In the genomic region with DNA sequence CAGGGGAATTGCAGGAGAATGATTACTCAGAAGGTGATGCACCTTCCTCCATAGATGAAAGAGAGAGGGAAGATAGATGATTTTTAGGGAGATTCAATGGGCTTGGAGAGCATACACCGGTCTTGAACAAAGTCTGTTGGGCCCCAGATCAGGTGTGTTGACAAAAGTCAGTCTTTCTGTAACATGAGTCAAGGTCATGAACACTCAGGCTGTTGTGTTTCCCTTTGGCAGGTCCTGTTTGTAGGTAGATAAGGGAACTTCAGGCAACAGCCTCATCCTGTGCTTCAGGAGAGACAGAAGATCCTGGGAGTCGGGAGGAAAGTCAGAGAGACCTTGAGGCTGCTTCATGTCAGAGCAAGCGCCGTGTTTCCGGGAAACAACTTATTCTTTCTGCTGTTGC, we compare ENCODE assay signal across 30 cellular contexts.
"Had no signal": no experiment of that assay in that cellular context is flagged by ENCODE, and none has a peak within 500 bp of the region (broad histone marks: within the 10 kb centered on the region; RNA-seq: fewer than 3 reads in every experiment).

No MANE protein-coding gene starts in this region.

- H3K9ac ChIP-seq: neural progenitor cell had no signal

- H3K36me3 Mint-ChIP-seq: activated CD4-positive, alpha-beta memory T cell treated with anti-CD3 and anti-CD28 coated beads for 36 hours; natural killer cell; neural progenitor cell had no signal

- H3K4me2 ChIP-seq: neural progenitor cell, smooth muscle cell had no signal

- H2AFZ ChIP-seq: neural progenitor cell had no signal

- H3K36me3 ChIP-seq: brain microvascular endothelial cell, esophagus muscularis mucosa, heart left ventricle, left lung, lower lobe of right lung, neural progenitor cell, right atrium auricular region, suprapubic skin, tibial artery had no signal

- FAIRE-seq: astrocyte had no signal

- H3K27ac Mint-ChIP-seq: activated CD4-positive, alpha-beta memory T cell treated with anti-CD3 and anti-CD28 coated beads for 36 hours; activated CD4-positive, alpha-beta T cell treated with anti-CD3 and anti-CD28 coated beads, Interleukin-2, amount 10 ng/mL, durations not matched to agents 24 days and 14 days; activated T-helper 17 cell treated with anti-CD3 and anti-CD28 coated beads, Interleukin-2, amount 50 U/mL, for 72 hours; natural killer cell; neural progenitor cell; stimulated activated naive B cell treated with anti-CD40 and anti-IgM and Interleukin-4, amounts not matched to agents 10 μg/mL and 1 μg/mL and 100 μg/mL, for 72 hours had no signal

- H3K27me3 ChIP-seq: brain microvascular endothelial cell, foreskin keratinocyte, left lung, neural progenitor cell, right atrium auricular region, tibial artery had no signal

- DNase-seq: activated CD4-positive, alpha-beta memory T cell treated with anti-CD3 and anti-CD28 coated beads for 36 hours; activated CD4-positive, alpha-beta T cell treated with anti-CD3 and anti-CD28 coated beads, Interleukin-2, amount 10 ng/mL, durations not matched to agents 24 days and 14 days; activated CD4-positive, CD25-positive, alpha-beta regulatory T cell treated with anti-CD3 and anti-CD28 coated beads, Interleukin-2, amount 50 U/mL, for 72 hours; activated gamma-delta T cell treated with Interleukin-2 at 50 U/mL for 16 hours; activated naive CD4-positive, alpha-beta T cell treated with anti-CD3 and anti-CD28 coated beads, Interleukin-2, amount 50 U/mL, for 16 hours; activated T-cell treated with anti-CD3 and anti-CD28 coated beads, Interleukin-2, amount 50 U/mL, for 4 hours; amniotic stem cell; brain microvascular endothelial cell; central memory CD4-positive, alpha-beta T cell; dermis blood vessel endothelial cell; effector CD4-positive, alpha-beta T cell; foreskin keratinocyte; heart left ventricle; kidney glomerular epithelial cell; left lung; lower lobe of right lung; mesenchymal stem cell; natural killer cell; occipital lobe; stimulated activated CD4-positive, alpha-beta T cell treated with anti-CD3 and anti-CD28 coated beads, Interleukin-1b, Interleukin-23, amount 100 ng/mL, for 48 hours; stimulated activated naive B cell treated with anti-CD40 and anti-IgM and Interleukin-4, amounts not matched to agents 10 μg/mL and 1 μg/mL and 100 μg/mL, for 72 hours; T1000; tibial artery had no signal

- H3K4me3 ChIP-seq: esophagus muscularis mucosa, heart left ventricle, left lung, lower lobe of right lung, neural progenitor cell, right atrium auricular region, smooth muscle cell, suprapubic skin, tibial artery had no signal

- H3K4me1 ChIP-seq: esophagus muscularis mucosa, foreskin keratinocyte, heart left ventricle, left lung, lower lobe of right lung, right atrium auricular region had no signal

- H3K4me1 Mint-ChIP-seq: activated CD4-positive, alpha-beta T cell treated with anti-CD3 and anti-CD28 coated beads, Interleukin-2, amount 10 ng/mL, durations not matched to agents 24 days and 14 days; natural killer cell; stimulated activated naive B cell treated with anti-CD40 and anti-IgM and Interleukin-4, amounts not matched to agents 10 μg/mL and 1 μg/mL and 100 μg/mL, for 72 hours had no signal

- H3K27ac ChIP-seq: brain microvascular endothelial cell, esophagus muscularis mucosa, foreskin keratinocyte, heart left ventricle, left lung, lower lobe of right lung, neural progenitor cell, right atrium auricular region, suprapubic skin, tibial artery had no signal

- H3K9me3 ChIP-seq: esophagus muscularis mucosa, heart left ventricle, left lung, lower lobe of right lung, right atrium auricular region, suprapubic skin, tibial artery had no signal

- H3K27me3 Mint-ChIP-seq: activated CD4-positive, alpha-beta T cell treated with anti-CD3 and anti-CD28 coated beads, Interleukin-2, amount 10 ng/mL, durations not matched to agents 24 days and 14 days had no signal

- H3K4me3 Mint-ChIP-seq: activated CD4-positive, alpha-beta memory T cell treated with anti-CD3 and anti-CD28 coated beads for 36 hours; activated CD4-positive, alpha-beta T cell treated with anti-CD3 and anti-CD28 coated beads, Interleukin-2, amount 10 ng/mL, durations not matched to agents 24 days and 14 days; activated T-cell treated with anti-CD3 and anti-CD28 coated beads, Interleukin-2, amount 50 U/mL, for 4 hours; activated T-helper 17 cell treated with anti-CD3 and anti-CD28 coated beads, Interleukin-2, amount 50 U/mL, for 72 hours; natural killer cell; neural progenitor cell; stimulated activated naive B cell treated with anti-CD40 and anti-IgM and Interleukin-4, amounts not matched to agents 10 μg/mL and 1 μg/mL and 100 μg/mL, for 72 hours had no signal

- ATAC-seq: activated T-cell treated with anti-CD3 and anti-CD28 coated beads, Interleukin-2, amount 50 U/mL, for 4 hours; activated T-helper 17 cell treated with anti-CD3 and anti-CD28 coated beads, Interleukin-2, amount 50 U/mL, for 72 hours; foreskin keratinocyte; heart left ventricle; left lung; lower lobe of right lung; natural killer cell; stimulated activated naive B cell treated with anti-CD40 and anti-IgM and Interleukin-4, amounts not matched to agents 10 μg/mL and 1 μg/mL and 100 μg/mL, for 72 hours had no signal

- H3K9me3 Mint-ChIP-seq: activated CD4-positive, alpha-beta T cell treated with anti-CD3 and anti-CD28 coated beads, Interleukin-2, amount 10 ng/mL, durations not matched to agents 24 days and 14 days; natural killer cell had no signal
